8 cellular contexts compared by ENCODE assay signal in genomic region chr6:105898286-105898685, GRCh38.
DNase-seq lines count a peak whose midpoint lies in the region; ATAC-seq and TF ChIP-seq lines count a peak whose summit lies in the region.

No MANE protein-coding gene starts in this region.

- H3K4me3 Mint-ChIP-seq in activated CD8-positive, alpha-beta T cell treated with anti-CD3 and anti-CD28 coated beads, Interleukin-2, amount 10 ng/mL, durations not matched to agents 7 days and 5 days: no peak overlapping the region

- no peaks in the 10 kb centered on the region for H3K36me3 Mint-ChIP-seq in activated CD8-positive, alpha-beta T cell treated with anti-CD3 and anti-CD28 coated beads, Interleukin-2, amount 10 ng/mL, durations not matched to agents 7 days and 5 days (ENCODE audit: low read depth)

- POLR2A ChIA-PET in activated CD8-positive, alpha-beta T cell treated with anti-CD3 and anti-CD28 coated beads, Interleukin-2, amount 10 ng/mL, durations not matched to agents 7 days and 5 days (lab: Charles Lee): interaction anchor here (0.7 kb wide), 1 partner anchor 377 kb away, joined by 3 read pairs; no protein-coding TSS in a partner anchor

- H3K27ac Mint-ChIP-seq in activated CD8-positive, alpha-beta T cell treated with anti-CD3 and anti-CD28 coated beads, Interleukin-2, amount 10 ng/mL, durations not matched to agents 7 days and 5 days: no peak overlapping the region

- CTCF ChIA-PET in activated CD8-positive, alpha-beta T cell treated with anti-CD3 and anti-CD28 coated beads, Interleukin-2, amount 10 ng/mL, durations not matched to agents 7 days and 5 days (lab: Charles Lee): interaction anchor here (1.2 kb wide), 1 partner anchor 89 kb away, joined by 3 read pairs; no protein-coding TSS in a partner anchor

- peaks cover 16% of the 10 kb centered on the region for H3K4me1 Mint-ChIP-seq in activated CD8-positive, alpha-beta T cell treated with anti-CD3 and anti-CD28 coated beads, Interleukin-2, amount 10 ng/mL, durations not matched to agents 7 days and 5 days (ENCODE audit: low read depth)

- H3K9me3 Mint-ChIP-seq in activated CD8-positive, alpha-beta T cell treated with anti-CD3 and anti-CD28 coated beads, Interleukin-2, amount 10 ng/mL, durations not matched to agents 7 days and 5 days (ENCODE audit: insufficient read depth): no peaks in the 10 kb centered on the region

- TF ChIP-seq CTCF in AG10803 (conservative IDR thresholded peaks at IDR 0.05; ENCODE audit: low read length): no peak

- ATAC-seq in GM19351 (IDR thresholded peaks at IDR 0.05; ENCODE audit: unreplicated experiment) (peak; percentile 87), HG03045 (IDR thresholded peaks at IDR 0.05; ENCODE audit: unreplicated experiment) (peak; percentile 76), GM21717 (IDR thresholded peaks at IDR 0.05; ENCODE audit: unreplicated experiment) (no peak)
- ATAC-seq in activated CD8-positive, alpha-beta T cell treated with anti-CD3 and anti-CD28 coated beads, Interleukin-2, amount 10 ng/mL, durations not matched to agents 7 days and 5 days: peak; percentile 35

- H3K27me3 Mint-ChIP-seq in activated CD8-positive, alpha-beta T cell treated with anti-CD3 and anti-CD28 coated beads, Interleukin-2, amount 10 ng/mL, durations not matched to agents 7 days and 5 days (ENCODE audit: low read depth): peaks cover 11% of the 10 kb centered on the region

- DNase-seq in AG10803 (ENCODE audit: low read depth) (peak; percentile 90), COR-L47 (lab: John Stamatoyannopoulos, UW) (no peak), COLO829 (ENCODE audit: low spot score) (no peak), UCSD-AML1 (lab: John Stamatoyannopoulos, UW; ENCODE audit: unreplicated experiment) (no peak)
- no peak for DNase-seq in activated CD8-positive, alpha-beta T cell treated with anti-CD3 and anti-CD28 coated beads, Interleukin-2, amount 10 ng/mL, durations not matched to agents 7 days and 5 days

- no peak overlapping the region for H3K4me3 ChIP-seq in AG10803 (ENCODE audit: low read length)
